ENCODE assay signal across 2 cellular contexts in genomic region chr1:32318127-32318869, GRCh38.
TF ChIP-seq lines count a peak whose summit lies in the region.

No MANE protein-coding gene starts in this region.

TF ChIP-seq in HepG2, 621 proteins besides CTCF, POLR2A, EP300 and RAD21:
- TF ChIP-seq SMC3 (IDR thresholded peaks at IDR 0.05; ENCODE audit: low read length) (no peak), CEBPB (IDR thresholded peaks at IDR 0.05; ENCODE audit: borderline replicate concordance, low read depth, low read length) (0 out of 2 replicates have a peak, but pooled peaks have one; percentile 1), SNRNP70 (IDR thresholded peaks at IDR 0.05; ENCODE audit: low read depth, low read length) (no peak), ZNF230 (CRISPR knock-in tag; IDR thresholded peaks at IDR 0.05) (no peak), JUN (CRISPR knock-in tag; IDR thresholded peaks at IDR 0.05) (no peak), ZNF572 (CRISPR knock-in tag; IDR thresholded peaks at IDR 0.05) (no peak), ZNF142 (CRISPR knock-in tag; IDR thresholded peaks at IDR 0.05) (no peak)

TF ChIP-seq in WTC11, 78 proteins besides CTCF, POLR2A, EP300 and RAD21:
- TF ChIP-seq KAT7 (CRISPR knock-in tag; IDR thresholded peaks at IDR 0.05; ENCODE audit: borderline replicate concordance) (no peak), ZNF121 (CRISPR knock-in tag; IDR thresholded peaks at IDR 0.05) (peak; percentile 76; the same call in 1 of the 2 replicates)
TF ChIP-seq in WTC11: peak in this region for 1.
